In genomic region chr2:152874955-152875354, GRCh38 we compare ENCODE assay signal across 21 cellular contexts.
"Had no signal": no experiment of that assay in that cellular context is flagged by ENCODE, and none has a peak within 500 bp of the region (broad histone marks: within the 10 kb centered on the region; RNA-seq: fewer than 3 reads in every experiment).

No MANE protein-coding gene starts in this region.

- H3K4me3 Mint-ChIP-seq: activated B cell treated with CpG ODN at 0.5 μM for 24 hours; activated CD4-positive, alpha-beta T cell treated with anti-CD3 and anti-CD28 coated beads, Interleukin-2, amount 10 ng/mL, durations not matched to agents 24 days and 14 days; activated naive CD4-positive, alpha-beta T cell treated with anti-CD3 and anti-CD28 coated beads, Interleukin-2, amount 10 ng/mL, durations not matched to agents 7 days and 5 days; dendritic cell treated with granulocyte-macrophage colony-stimulating factor and Interleukin-4, amounts not matched to agents 40 ng/mL and 50 ng/mL, for 4 days; effector memory CD8-positive, alpha-beta T cell; memory B cell; nephron; T-helper 1 cell treated with Interleukin-12 subunit alpha and Interleukin-12 subunit beta and Interleukin-4 antibody, amounts not matched to agents 30 μg/mL and 1 μg/mL, for 36 hours; type B pancreatic cell had no signal

- FAIRE-seq: islet of Langerhans had no signal

- DNase-seq: activated B cell treated with CpG ODN at 0.5 μM for 24 hours; activated CD4-positive, alpha-beta T cell treated with anti-CD3 and anti-CD28 coated beads, Interleukin-2, amount 10 ng/mL, durations not matched to agents 24 days and 14 days; activated CD8-positive, alpha-beta memory T cell treated with anti-CD3 and anti-CD28 coated beads for 24 hours; activated naive CD4-positive, alpha-beta T cell treated with anti-CD3 and anti-CD28 coated beads, Interleukin-2, amount 10 ng/mL, durations not matched to agents 7 days and 5 days; effector memory CD8-positive, alpha-beta T cell; erythroblast; foreskin melanocyte; head of caudate nucleus; left lung; psoas muscle; stimulated activated CD4-positive, alpha-beta T cell treated with anti-CD3 and anti-CD28 coated beads, Interleukin-2, amount 100 ng/mL, for 48 hours; stimulated activated CD8-positive, alpha-beta memory T cell treated with anti-CD3 and anti-CD28 coated beads, Interleukin-4, amount 100 ng/mL, for 48 hours; stimulated activated naive CD8-positive, alpha-beta T cell treated with anti-CD3 and anti-CD28 coated beads, Interleukin-15, Interleukin-2, amounts not matched to agents 100 U/mL and 50 U/mL, for 24 hours had no signal

- H3K9me3 ChIP-seq: left lung, psoas muscle, suprapubic skin had no signal

- ATAC-seq: effector memory CD8-positive, alpha-beta T cell; left lung; psoas muscle; stimulated activated naive CD8-positive, alpha-beta T cell treated with anti-CD3 and anti-CD28 coated beads, Interleukin-15, Interleukin-2, amounts not matched to agents 100 U/mL and 50 U/mL, for 24 hours had no signal

- H3K27me3 Mint-ChIP-seq: activated B cell treated with CpG ODN at 0.5 μM for 24 hours; activated CD4-positive, alpha-beta T cell treated with anti-CD3 and anti-CD28 coated beads, Interleukin-2, amount 10 ng/mL, durations not matched to agents 24 days and 14 days; activated naive CD4-positive, alpha-beta T cell treated with anti-CD3 and anti-CD28 coated beads, Interleukin-2, amount 10 ng/mL, durations not matched to agents 7 days and 5 days; dendritic cell treated with granulocyte-macrophage colony-stimulating factor and Interleukin-4, amounts not matched to agents 40 ng/mL and 50 ng/mL, for 4 days; memory B cell had no signal

- H3K4me1 Mint-ChIP-seq: activated B cell treated with CpG ODN at 0.5 μM for 24 hours; activated CD4-positive, alpha-beta T cell treated with anti-CD3 and anti-CD28 coated beads, Interleukin-2, amount 10 ng/mL, durations not matched to agents 24 days and 14 days; activated naive CD4-positive, alpha-beta T cell treated with anti-CD3 and anti-CD28 coated beads, Interleukin-2, amount 10 ng/mL, durations not matched to agents 7 days and 5 days; memory B cell had no signal

- H3K36me3 Mint-ChIP-seq: activated naive CD4-positive, alpha-beta T cell treated with anti-CD3 and anti-CD28 coated beads, Interleukin-2, amount 10 ng/mL, durations not matched to agents 7 days and 5 days; memory B cell; type B pancreatic cell had no signal

- H3K9me3 Mint-ChIP-seq: activated B cell treated with CpG ODN at 0.5 μM for 24 hours; activated CD4-positive, alpha-beta T cell treated with anti-CD3 and anti-CD28 coated beads, Interleukin-2, amount 10 ng/mL, durations not matched to agents 24 days and 14 days; activated naive CD4-positive, alpha-beta T cell treated with anti-CD3 and anti-CD28 coated beads, Interleukin-2, amount 10 ng/mL, durations not matched to agents 7 days and 5 days; activated T-helper 2 cell treated with anti-CD3 and anti-CD28 coated beads, Interferon-gamma antibody, Interleukin-2, Interleukin-4, amounts not matched to agents 10 μg/mL and 5 μg/mL and 100 μg/mL, durations not matched to agents 14 hours and 24 hours and 36 hours; effector memory CD8-positive, alpha-beta T cell; memory B cell; nephron; T-helper 1 cell treated with Interleukin-12 subunit alpha and Interleukin-12 subunit beta and Interleukin-4 antibody, amounts not matched to agents 30 μg/mL and 1 μg/mL, for 36 hours; type B pancreatic cell had no signal

- H3K4me3 ChIP-seq: left lung, psoas muscle, suprapubic skin had no signal

- H3K4me1 ChIP-seq: left lung, psoas muscle had no signal

- H3K27ac ChIP-seq: psoas muscle, suprapubic skin had no signal

- H3K27ac Mint-ChIP-seq: activated B cell treated with CpG ODN at 0.5 μM for 24 hours; activated CD4-positive, alpha-beta T cell treated with anti-CD3 and anti-CD28 coated beads, Interleukin-2, amount 10 ng/mL, durations not matched to agents 24 days and 14 days; activated naive CD4-positive, alpha-beta T cell treated with anti-CD3 and anti-CD28 coated beads, Interleukin-2, amount 10 ng/mL, durations not matched to agents 7 days and 5 days; activated T-helper 2 cell treated with anti-CD3 and anti-CD28 coated beads, Interferon-gamma antibody, Interleukin-2, Interleukin-4, amounts not matched to agents 10 μg/mL and 5 μg/mL and 100 μg/mL, durations not matched to agents 14 hours and 24 hours and 36 hours; dendritic cell treated with granulocyte-macrophage colony-stimulating factor and Interleukin-4, amounts not matched to agents 40 ng/mL and 50 ng/mL, for 4 days; effector memory CD8-positive, alpha-beta T cell; memory B cell; nephron; T-helper 1 cell treated with Interleukin-12 subunit alpha and Interleukin-12 subunit beta and Interleukin-4 antibody, amounts not matched to agents 30 μg/mL and 1 μg/mL, for 36 hours; type B pancreatic cell had no signal
